1 cellular context compared by ENCODE assay signal in the genomic region with DNA sequence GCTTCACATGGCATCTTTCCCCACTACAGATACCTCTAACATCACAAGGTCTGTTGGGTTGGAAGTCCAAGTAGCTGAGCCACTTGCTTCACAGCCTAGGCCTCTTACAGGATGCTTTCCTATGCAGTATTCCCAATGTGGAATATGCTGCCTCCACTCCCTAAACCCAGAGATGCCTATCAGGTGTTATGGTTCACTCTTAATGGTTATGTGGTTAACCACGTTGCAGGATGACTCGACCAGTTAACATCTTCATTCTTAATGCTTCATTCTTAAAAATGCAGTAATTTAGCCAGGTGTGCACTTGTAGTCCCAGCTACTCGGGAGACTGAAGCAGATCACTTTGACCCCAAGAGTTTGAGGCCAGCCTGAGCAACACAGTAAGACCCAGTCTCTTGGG.
TF ChIP-seq lines count a peak whose summit lies in the region.

No MANE protein-coding gene starts in this region.

TF ChIP-seq in IMR-90, 13 proteins besides CTCF, POLR2A, EP300 and RAD21:
- no peak for TF ChIP-seq NFE2L2 (IDR thresholded peaks at IDR 0.05; ENCODE audit: low read depth, low read length)
- no peak for TF ChIP-seq RFX5 (IDR thresholded peaks at IDR 0.05; ENCODE audit: low read depth, low read length)
- TF ChIP-seq, protein P1, sequence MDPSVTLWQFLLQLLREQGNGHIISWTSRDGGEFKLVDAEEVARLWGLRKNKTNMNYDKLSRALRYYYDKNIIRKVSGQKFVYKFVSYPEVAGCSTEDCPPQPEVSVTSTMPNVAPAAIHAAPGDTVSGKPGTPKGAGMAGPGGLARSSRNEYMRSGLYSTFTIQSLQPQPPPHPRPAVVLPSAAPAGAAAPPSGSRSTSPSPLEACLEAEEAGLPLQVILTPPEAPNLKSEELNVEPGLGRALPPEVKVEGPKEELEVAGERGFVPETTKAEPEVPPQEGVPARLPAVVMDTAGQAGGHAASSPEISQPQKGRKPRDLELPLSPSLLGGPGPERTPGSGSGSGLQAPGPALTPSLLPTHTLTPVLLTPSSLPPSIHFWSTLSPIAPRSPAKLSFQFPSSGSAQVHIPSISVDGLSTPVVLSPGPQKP (IDR thresholded peaks at IDR 0.05; ENCODE audit: borderline replicate concordance, low read depth, low read length): no peak
- TF ChIP-seq MXI1 (IDR thresholded peaks at IDR 0.05; ENCODE audit: borderline replicate concordance, low read depth, low read length): no peak
- no peak for TF ChIP-seq FOS (IDR thresholded peaks at IDR 0.05; ENCODE audit: low read depth, low read length)
- TF ChIP-seq MAFK (IDR thresholded peaks at IDR 0.05; ENCODE audit: low read depth, low read length): no peak
- no peak for TF ChIP-seq RCOR1 (IDR thresholded peaks at IDR 0.05; ENCODE audit: insufficient replicate concordance, low read length)
- TF ChIP-seq CHD1 (IDR thresholded peaks at IDR 0.05; ENCODE audit: low read depth, low read length): no peak
- TF ChIP-seq, protein P2, sequence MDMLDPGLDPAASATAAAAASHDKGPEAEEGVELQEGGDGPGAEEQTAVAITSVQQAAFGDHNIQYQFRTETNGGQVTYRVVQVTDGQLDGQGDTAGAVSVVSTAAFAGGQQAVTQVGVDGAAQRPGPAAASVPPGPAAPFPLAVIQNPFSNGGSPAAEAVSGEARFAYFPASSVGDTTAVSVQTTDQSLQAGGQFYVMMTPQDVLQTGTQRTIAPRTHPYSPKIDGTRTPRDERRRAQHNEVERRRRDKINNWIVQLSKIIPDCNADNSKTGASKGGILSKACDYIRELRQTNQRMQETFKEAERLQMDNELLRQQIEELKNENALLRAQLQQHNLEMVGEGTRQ (IDR thresholded peaks at IDR 0.05; ENCODE audit: low read depth, low read length): no peak
